Comparison of ENCODE assay signal across 13 cellular contexts in genomic region chr2:160583162-160583522, GRCh38.
DNase-seq lines count a peak whose midpoint lies in the region; FAIRE-seq and TF ChIP-seq lines count a peak whose summit lies in the region.
"Had no signal": no experiment of that assay in that cellular context is flagged by ENCODE, and none has a peak within 500 bp of the region (broad histone marks: within the 10 kb centered on the region; RNA-seq: fewer than 3 reads in every experiment).

No MANE protein-coding gene starts in this region.

- no peak for FAIRE-seq in GM12891 (lab: Jason Lieb, UNC)

- no peaks in the 10 kb centered on the region for H3K9me3 ChIP-seq in HUES64 (ENCODE audit: insufficient read depth, low read depth, low read length)
- no peaks in the 10 kb centered on the region for H3K9me3 ChIP-seq in adipocyte (ENCODE audit: control insufficient read depth, low read length)
- H3K9me3 ChIP-seq in right atrium auricular region: no peaks in the 10 kb centered on the region
- no peaks in the 10 kb centered on the region for H3K9me3 ChIP-seq in skeletal muscle tissue (ENCODE audit: control insufficient read depth in 3 of 3, low read length in 3 of 3)
- no peaks in the 10 kb centered on the region for H3K9me3 ChIP-seq in Karpas-422 (ENCODE audit: low read length)

- no peaks in the 10 kb centered on the region for H4K20me1 ChIP-seq in Karpas-422 (ENCODE audit: insufficient read depth, low read depth, low read length)

- peak overlapping the region; percentile 50 for H3K27ac ChIP-seq in HUES64 (ENCODE audit: low read depth, low read length)
- H3K27ac ChIP-seq in right atrium auricular region: peak overlapping the region; percentile 45 to 70
- H3K27ac ChIP-seq in skeletal muscle tissue (ENCODE audit: low read depth, low read length): peak overlapping the region; percentile 34
- no peak overlapping the region for H3K27ac ChIP-seq in Karpas-422 (ENCODE audit: low read length)

- H3K27me3 ChIP-seq in HUES64 (ENCODE audit: insufficient read depth, low read length): no peaks in the 10 kb centered on the region
- H3K27me3 ChIP-seq in adipocyte (replicated peaks; ENCODE audit: control insufficient read depth, insufficient read depth, low read length): no peaks in the 10 kb centered on the region
- no peaks in the 10 kb centered on the region for H3K27me3 ChIP-seq in right atrium auricular region
- H3K27me3 ChIP-seq in skeletal muscle tissue (ENCODE audit: control insufficient read depth in 3 of 3, insufficient read depth in 3 of 3, low read length in 3 of 3): no peaks in the 10 kb centered on the region
- no peaks in the 10 kb centered on the region for H3K27me3 ChIP-seq in Karpas-422 (ENCODE audit: low read length)

- WGBS in HUES64: 53% methylated on average over 1 of the region's 1 CpG

- no peak overlapping the region for H2AFZ ChIP-seq in Karpas-422 (ENCODE audit: low read length)

- peaks cover 28% of the 10 kb centered on the region for H3K4me1 ChIP-seq in HUES64 (ENCODE audit: insufficient read depth, low read length)
- peaks cover 56% of the 10 kb centered on the region for H3K4me1 ChIP-seq in adipocyte (ENCODE audit: control insufficient read depth, insufficient read depth, low read length)
- H3K4me1 ChIP-seq in right atrium auricular region: peaks cover 0 to 41% of the 10 kb centered on the region in 2 donors
- H3K4me1 ChIP-seq in skeletal muscle tissue (ENCODE audit: control insufficient read depth in 3 of 3, insufficient read depth in 3 of 3, low read length in 3 of 3): peaks cover 14 to 19% (median 15%) of the 10 kb centered on the region in 3 donors
- H3K4me1 ChIP-seq in Karpas-422 (ENCODE audit: low read length): no peaks in the 10 kb centered on the region

- TF ChIP-seq POLR2A in GM12891 (IDR thresholded peaks at IDR 0.05; ENCODE audit: low read depth, low read length): no peak

- H3K9me2 ChIP-seq in Karpas-422 (replicated peaks; ENCODE audit: insufficient read depth, low read length): no peaks in the 10 kb centered on the region

- no peak overlapping the region for H3K4me3 ChIP-seq in HUES64 (ENCODE audit: low read length)
- H3K4me3 ChIP-seq in adipocyte (ENCODE audit: low read length): peak overlapping the region; percentile 53
- no peak overlapping the region for H3K4me3 ChIP-seq in right atrium auricular region
- peak overlapping the region in 1 of 3 donors; percentile 2 for H3K4me3 ChIP-seq in skeletal muscle tissue (ENCODE audit: low read length in 3 of 3)
- no peak overlapping the region for H3K4me3 ChIP-seq in Karpas-422 (ENCODE audit: low read length)

- no peak overlapping the region for H3K4me2 ChIP-seq in Karpas-422 (ENCODE audit: low read depth, low read length, poor library complexity, severe bottlenecking)

- peak overlapping the region; percentile 42; the same call in 1 of the 2 replicates for H3K9ac ChIP-seq in HUES64 (ENCODE audit: low read depth, low read length)
- peak overlapping the region; percentile 77 for H3K9ac ChIP-seq in adipocyte (ENCODE audit: low read length)
- H3K9ac ChIP-seq in skeletal muscle tissue (ENCODE audit: low read depth in 1 of 3, low read length in 3 of 3): peak overlapping the region in 1 of 3 donors; percentile 3
- no peak overlapping the region for H3K9ac ChIP-seq in Karpas-422 (ENCODE audit: low read length)

- H3K36me3 ChIP-seq in HUES64 (ENCODE audit: insufficient read depth, low read length): no peaks in the 10 kb centered on the region
- H3K36me3 ChIP-seq in adipocyte (ENCODE audit: control insufficient read depth, insufficient read depth, low read length, severe bottlenecking): no peaks in the 10 kb centered on the region
- no peaks in the 10 kb centered on the region for H3K36me3 ChIP-seq in right atrium auricular region
- no peaks in the 10 kb centered on the region for H3K36me3 ChIP-seq in skeletal muscle tissue (ENCODE audit: control insufficient read depth in 3 of 3, insufficient read depth in 3 of 3, low read length in 3 of 3)
- no peaks in the 10 kb centered on the region for H3K36me3 ChIP-seq in Karpas-422 (ENCODE audit: insufficient read depth, low read length)

- DNase-seq in adipocyte (ENCODE audit: low read depth) (peak; percentile 83), right atrium auricular region (ENCODE audit: low spot score) (no peak), Karpas-422 (no peak), HUDEP-2 (lab: John Stamatoyannopoulos, UW; ENCODE audit: unreplicated experiment in 76 of 76) (no peak), GM12891 (ENCODE audit: insufficient read length, low spot score) (no peak), AG08396 (ENCODE audit: low spot score) (no peak)
- DNase-seq: activated T-cell treated with anti-CD3 and anti-CD28 coated beads, Interleukin-2, amount 50 U/mL, for 72 hours; effector CD4-positive, alpha-beta T cell; NCI-H1694; stimulated activated CD4-positive, alpha-beta T cell treated with anti-CD3 and anti-CD28 coated beads, Interleukin-2, amount 100 ng/mL, for 48 hours; T1000 had no signal

- no peaks in the 10 kb centered on the region for H3K79me2 ChIP-seq in Karpas-422 (ENCODE audit: low read length)

- TF ChIP-seq CTCF in right atrium auricular region (IDR thresholded peaks at IDR 0.05): no peak

TF ChIP-seq in GM12891, 5 proteins besides CTCF, POLR2A, EP300 and RAD21:
- TF ChIP-seq POLR2AphosphoS5 (IDR thresholded peaks at IDR 0.05; ENCODE audit: low read depth, low read length): no peak
- no peak for TF ChIP-seq POU2F2 (IDR thresholded peaks at IDR 0.05; ENCODE audit: low read depth, low read length)
- no peak for TF ChIP-seq PAX5 (IDR thresholded peaks at IDR 0.05; ENCODE audit: insufficient read depth, low read length, severe bottlenecking)
- TF ChIP-seq SPI1 (IDR thresholded peaks at IDR 0.05; ENCODE audit: low read depth, low read length): no peak
- no peak for TF ChIP-seq TAF1 (IDR thresholded peaks at IDR 0.05; ENCODE audit: low read depth, low read length)
